Comparison of ENCODE assay signal across 21 cellular contexts in the genomic region with DNA sequence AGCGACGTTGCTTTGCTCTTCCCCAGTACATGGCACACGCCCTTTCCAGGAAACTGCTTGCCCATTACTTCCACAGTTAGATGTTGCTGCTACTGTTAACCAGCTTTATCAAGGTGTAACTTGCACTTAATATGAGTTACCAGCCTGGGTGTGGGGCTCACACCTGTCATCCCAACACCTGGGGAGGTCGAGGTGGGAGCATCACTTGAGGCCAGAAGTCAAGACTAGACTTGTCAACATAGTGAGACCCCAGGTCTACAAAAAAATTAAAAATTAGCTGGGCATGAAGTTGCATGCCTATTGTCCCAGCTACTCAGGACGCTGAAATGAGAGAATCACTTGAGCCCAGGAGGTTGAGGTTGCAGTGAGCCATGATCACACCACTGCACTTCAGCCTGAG.
A peak's percentile ranks its signal among the peaks of the same experiment; 100 is the strongest.
DNase-seq lines count a peak whose midpoint lies in the region; ATAC-seq lines count a peak whose summit lies in the region.
"Had no signal": no experiment of that assay in that cellular context is flagged by ENCODE, and none has a peak within 500 bp of the region (broad histone marks: within the 10 kb centered on the region; RNA-seq: fewer than 3 reads in every experiment).

No MANE protein-coding gene starts in this region.

- DNase-seq in NCI-H526 (lab: John Stamatoyannopoulos, UW) (peak; percentile 21 to 57), NCI-H526 treated with DMSO at 0.1 percent for 48 hours (lab: John Stamatoyannopoulos, UW) (no peak), mucosa of gallbladder (ENCODE audit: low spot score) (peak; percentile 6), sciatic nerve (ENCODE audit: low spot score) (no peak), G401 (ENCODE audit: low spot score) (no peak)
- peak; percentile 33 for DNase-seq in activated effector memory CD4-positive, alpha-beta T cell treated with anti-CD3 and anti-CD28 coated beads, Interleukin-2, amount 50 U/mL, for 16 hours
- no peak for DNase-seq in activated effector memory CD4-positive, alpha-beta T cell treated with Interleukin-2 at 50 U/mL for 16 hours
- DNase-seq: 8988T, ACHN, Calu3, GM23248, Kasumi-1, NCI-H1092 treated with DMSO at 0.1 percent for 48 hours, NCI-H1436, NCI-H187, NCI-H2081 treated with DMSO at 0.1 percent for 48 hours, NCI-H446, NCI-H524 treated with DMSO at 0.1 percent for 48 hours, SHP77 had no signal

- in situ Hi-C loops in G401 (cut with HindIII; ENCODE audit: low sequenced_read_pairs): no loop called here

- intact Hi-C loops in sciatic nerve (cut with DNase I): no loop called here

- ATAC-seq in sciatic nerve: no peak
- ATAC-seq: HepG2, Panc1 had no signal

Comparison
In these comparisons a context has a peak if more than half of its experiments do, and no peak if none do; other contexts are left out.
1. DNase-seq: peak in NCI-H526 (2 of 2), activated effector memory CD4-positive, alpha-beta T cell treated with anti-CD3 and anti-CD28 coated beads, Interleukin-2, amount 50 U/mL, for 16 hours (single experiment) and mucosa of gallbladder (single experiment); none in NCI-H526 treated with DMSO at 0.1 percent for 48 hours (single experiment), activated effector memory CD4-positive, alpha-beta T cell treated with Interleukin-2 at 50 U/mL for 16 hours (single experiment), sciatic nerve (single experiment) and G401 (single experiment).